ENCODE assay signal across 8 cellular contexts in genomic region chr19:13987101-13987890, GRCh38. TPM values are rescaled to one million over a fixed set of nuclear protein-coding genes. Genes with fewer than 3 reads are reported as not detected.
DNase-seq lines count a peak whose midpoint lies in the region; ATAC-seq and TF ChIP-seq lines count a peak whose summit lies in the region.

No MANE protein-coding gene starts in this region.

- CTCF ChIA-PET in naive thymus-derived CD4-positive, alpha-beta T cell (lab: Charles Lee), result interaction anchor here (0.6 to 1.4 kb wide), 5 partner anchors 11 to 94 kb away, joined by 3 to 6 read pairs (median 4); partner anchors contain the start of gene IL27RA

- H3K36me3 Mint-ChIP-seq in central memory CD8-positive, alpha-beta T cell (ENCODE audit: insufficient read depth), result peaks cover 24% of the 10 kb centered on the region
- peaks cover 0 to 27% (median 23%) of the 10 kb centered on the region in 5 donors for H3K36me3 Mint-ChIP-seq in naive thymus-derived CD4-positive, alpha-beta T cell

- POLR2A ChIA-PET in naive thymus-derived CD4-positive, alpha-beta T cell (lab: Charles Lee), result interaction anchor here (0.6 to 11.0 kb wide), 10 partner anchors 13 to 393 kb away, joined by 3 to 160 read pairs (median 4); partner anchors contain the start of genes DCAF15, IL27RA and RFX1

- H3K79me2 ChIP-seq in KMS-11 (ENCODE audit: insufficient read depth, low read depth), result no peaks in the 10 kb centered on the region

- peak overlapping the region; percentile 35; the same call in 1 of the 2 replicates for H3K9ac ChIP-seq in KMS-11

- intact Hi-C loops in naive thymus-derived CD4-positive, alpha-beta T cell (cut with micrococcal nuclease), result no loop called here

- peaks cover 48% of the 10 kb centered on the region for H3K4me1 Mint-ChIP-seq in central memory CD8-positive, alpha-beta T cell
- H3K4me1 Mint-ChIP-seq in naive thymus-derived CD4-positive, alpha-beta T cell, result peaks cover 51 to 90% (median 69%) of the 10 kb centered on the region in 7 donors

- peak overlapping the region; percentile 67 for H3K4me2 ChIP-seq in KMS-11

- ATAC-seq in central memory CD8-positive, alpha-beta T cell (replicated peaks; ENCODE audit: extremely low read depth, poor library complexity, severe bottlenecking), result no peak
- no peak for ATAC-seq in naive thymus-derived CD4-positive, alpha-beta T cell
- ATAC-seq in HG02798 (IDR thresholded peaks at IDR 0.05; ENCODE audit: poor library complexity, unreplicated experiment), result no peak
- no peak for ATAC-seq in HG03025 (IDR thresholded peaks at IDR 0.05; ENCODE audit: low FRiP score, unreplicated experiment)
- ATAC-seq in activated CD4-positive, CD25-positive, alpha-beta regulatory T cell treated with anti-CD3 and anti-CD28 coated beads, Interleukin-2, amount 50 U/mL, for 24 hours, result no peak
- ATAC-seq in GM19452 (IDR thresholded peaks at IDR 0.05; ENCODE audit: unreplicated experiment), result no peak

- peak overlapping the region; percentile 57; the same call in 1 of the 2 replicates for H3K27ac ChIP-seq in KMS-11
- H3K27ac ChIP-seq in naive thymus-derived CD4-positive, alpha-beta T cell (ENCODE audit: low read depth, low read length), result peak overlapping the region; percentile 97

- H4K20me1 ChIP-seq in KMS-11 (ENCODE audit: insufficient read depth), result no peaks in the 10 kb centered on the region

- no peak for TF ChIP-seq CTCF in KMS-11 (conservative IDR thresholded peaks at IDR 0.05; ENCODE audit: low read depth, low read length)

- no peaks in the 10 kb centered on the region for H3K27me3 Mint-ChIP-seq in central memory CD8-positive, alpha-beta T cell
- no peaks in the 10 kb centered on the region for H3K27me3 Mint-ChIP-seq in naive thymus-derived CD4-positive, alpha-beta T cell

- H3K9me3 Mint-ChIP-seq in central memory CD8-positive, alpha-beta T cell, result no peaks in the 10 kb centered on the region
- H3K9me3 Mint-ChIP-seq in naive thymus-derived CD4-positive, alpha-beta T cell, result peaks cover 0 to 2% (median 0%) of the 10 kb centered on the region in 11 donors

- H3K4me3 ChIP-seq in KMS-11 (IDR thresholded peaks at IDR 0.05; ENCODE audit: insufficient read depth, low read depth, low read length), result no peak overlapping the region
- H3K4me3 ChIP-seq in naive thymus-derived CD4-positive, alpha-beta T cell (ENCODE audit: low read length), result peak overlapping the region; percentile 48

- H3K36me3 ChIP-seq in KMS-11 (ENCODE audit: insufficient read depth), result no peaks in the 10 kb centered on the region
- peaks cover 0 to 15% (median 0%) of the 10 kb centered on the region in 3 experiments for H3K36me3 ChIP-seq in naive thymus-derived CD4-positive, alpha-beta T cell (ENCODE audit: control insufficient read depth in 2 of 3, insufficient read depth in 3 of 3, low read length in 3 of 3)

- H3K27ac Mint-ChIP-seq in central memory CD8-positive, alpha-beta T cell (ENCODE audit: low read depth), result peak overlapping the region; percentile 99
- H3K27ac Mint-ChIP-seq in naive thymus-derived CD4-positive, alpha-beta T cell, result peak overlapping the region; percentile 92 to 99 (median 96)

- peak in 10 of 14 donors; percentile 37 to 71 (median 52) for DNase-seq in C1 segment of cervical spinal cord (lab: John Stamatoyannopoulos, UW)
- no peak for DNase-seq in central memory CD8-positive, alpha-beta T cell (ENCODE audit: low spot score in 2 of 2)
- no peak for DNase-seq in naive thymus-derived CD4-positive, alpha-beta T cell

- no peaks in the 10 kb centered on the region for H3K27me3 ChIP-seq in KMS-11 (ENCODE audit: insufficient read depth, low read depth)
- no peaks in the 10 kb centered on the region for H3K27me3 ChIP-seq in naive thymus-derived CD4-positive, alpha-beta T cell (ENCODE audit: control insufficient read depth in 2 of 2, insufficient read depth in 2 of 2, low read length in 2 of 2)

- H3K4me3 Mint-ChIP-seq in central memory CD8-positive, alpha-beta T cell, result peak overlapping the region; percentile 59
- H3K4me3 Mint-ChIP-seq in naive thymus-derived CD4-positive, alpha-beta T cell, result peak overlapping the region; percentile 61 to 85 (median 76)

- peaks cover 17% of the 10 kb centered on the region for H3K4me1 ChIP-seq in KMS-11 (ENCODE audit: low read depth, poor library complexity, severe bottlenecking)
- H3K4me1 ChIP-seq in naive thymus-derived CD4-positive, alpha-beta T cell (ENCODE audit: control insufficient read depth in 2 of 2, insufficient read depth in 2 of 2, low read length in 2 of 2), result peaks cover 39 to 65% of the 10 kb centered on the region in 2 donors

- H3K9me3 ChIP-seq in naive thymus-derived CD4-positive, alpha-beta T cell (ENCODE audit: control insufficient read depth in 2 of 3, low read length in 3 of 3), result no peaks in the 10 kb centered on the region

- H2AFZ ChIP-seq in KMS-11 (ENCODE audit: low read depth), result peak overlapping the region; percentile 42; the same call in 1 of the 2 replicates

RNA-seq across cellular contexts. Expression of gene RFX1, which starts 18.8 kb away (rescaled TPM):
- 10 to 100 TPM; 15.7 to 23.5 (median 20.5) TPM for total RNA-seq in naive thymus-derived CD4-positive, alpha-beta T cell
- 1 to 10 TPM; 1.0 TPM for polyA plus RNA-seq in naive thymus-derived CD4-positive, alpha-beta T cell

RNA-seq across cellular contexts. Expression of gene DCAF15, which starts 35.0 kb away (rescaled TPM):
- 10 to 100 TPM; 68.5 to 92.0 (median 87.2) TPM for total RNA-seq in naive thymus-derived CD4-positive, alpha-beta T cell
- 1 to 10 TPM; 3.7 to 8.8 TPM for polyA plus RNA-seq in naive thymus-derived CD4-positive, alpha-beta T cell

RNA-seq across cellular contexts. Expression of gene RLN3, which starts 40.7 kb away (rescaled TPM):
- total RNA-seq in naive thymus-derived CD4-positive, alpha-beta T cell, result not detected
- polyA plus RNA-seq in naive thymus-derived CD4-positive, alpha-beta T cell, result not detected

RNA-seq across cellular contexts. Expression of gene IL27RA, which starts 44.3 kb away (rescaled TPM):
- 100 to 1,000 TPM in 1 of 5 experiments, 10 to 100 TPM in 4; 32.1 to 118 (median 83.2) TPM for total RNA-seq in naive thymus-derived CD4-positive, alpha-beta T cell
- 100 to 1,000 TPM in 1 of 2 donors, 10 to 100 TPM in 1; 76.4 to 120 TPM for polyA plus RNA-seq in naive thymus-derived CD4-positive, alpha-beta T cell

RNA-seq across cellular contexts. Expression of gene PODNL1, which starts 49.1 kb away (rescaled TPM):
- under 1 TPM in 1 of 5 experiments, not detected in 4; 0.59 TPM for total RNA-seq in naive thymus-derived CD4-positive, alpha-beta T cell
- polyA plus RNA-seq in naive thymus-derived CD4-positive, alpha-beta T cell, result under 1 TPM in 1 of 2 donors, not detected in 1; 0.33 TPM

Comparison
In these comparisons a context has a peak if more than half of its experiments do, and no peak if none do; other contexts are left out.
1. DNase-seq: peak in C1 segment of cervical spinal cord (10 of 14); none in central memory CD8-positive, alpha-beta T cell (0 of 2) and naive thymus-derived CD4-positive, alpha-beta T cell (0 of 9).